Comparison of ENCODE assay signal across 8 cellular contexts in genomic region chr9:133458643-133459312, GRCh38. TPM values are rescaled to one million over a fixed set of nuclear protein-coding genes. Genes with fewer than 3 reads are reported as not detected.
A peak's percentile ranks its signal among the peaks of the same experiment; 100 is the strongest.
DNase-seq lines count a peak whose midpoint lies in the region; ATAC-seq and TF ChIP-seq lines count a peak whose summit lies in the region.

No MANE protein-coding gene starts in this region.

- H3K27ac ChIP-seq in thoracic aorta = peak overlapping the region; percentile 94 to 95

- no peak for ATAC-seq in T-cell (replicated peaks in 1 of 4)
- no peak for ATAC-seq in thoracic aorta (ENCODE audit: insufficient number of reproducible peaks, low FRiP score, low read depth)

- TF ChIP-seq CTCF in thoracic aorta (IDR thresholded peaks at IDR 0.05) = no peak

- peak overlapping the region; percentile 24 for H3K4me3 ChIP-seq in iPS-11a (ENCODE audit: low read depth, low read length)
- H3K4me3 ChIP-seq in thoracic aorta = peak overlapping the region; percentile 96

- peaks cover 2% of the 10 kb centered on the region for H3K4me1 Mint-ChIP-seq in activated CD4-positive, alpha-beta T cell treated with anti-CD3 and anti-CD28 coated beads, Interleukin-2, amount 10 ng/mL, durations not matched to agents 7 days and 5 days
- H3K4me1 Mint-ChIP-seq in T-cell = peaks cover 10 to 14% (median 11%) of the 10 kb centered on the region in 3 donors

- no peak for DNase-seq in activated CD4-positive, alpha-beta T cell treated with anti-CD3 and anti-CD28 coated beads, Interleukin-2, amount 10 ng/mL, durations not matched to agents 7 days and 5 days
- DNase-seq in activated CD4-positive, alpha-beta T cell treated with anti-CD3 and anti-CD28 coated beads, Interleukin-2, amount 50 U/mL, for 1 hour = no peak
- no peak for DNase-seq in T-cell
- no peak for DNase-seq in thoracic aorta (ENCODE audit: low spot score)
- no peak for DNase-seq in NCI-H1092 (lab: John Stamatoyannopoulos, UW)
- no peak for DNase-seq in activated CD4-positive, CD25-positive, alpha-beta regulatory T cell (lab: John Stamatoyannopoulos, UW)
- DNase-seq in midbrain (lab: John Stamatoyannopoulos, UW) = no peak

- H3K27me3 ChIP-seq in thoracic aorta (replicated peaks; ENCODE audit: insufficient read depth) = no peaks in the 10 kb centered on the region

- peaks cover 6% of the 10 kb centered on the region for H3K27me3 Mint-ChIP-seq in activated CD4-positive, alpha-beta T cell treated with anti-CD3 and anti-CD28 coated beads, Interleukin-2, amount 10 ng/mL, durations not matched to agents 7 days and 5 days
- peaks cover 0 to 2% of the 10 kb centered on the region in 2 donors for H3K27me3 Mint-ChIP-seq in T-cell

- H3K9me3 ChIP-seq in thoracic aorta = no peaks in the 10 kb centered on the region

- H3K36me3 ChIP-seq in thoracic aorta = no peaks in the 10 kb centered on the region

- H3K4me1 ChIP-seq in thoracic aorta (ENCODE audit: control insufficient read depth in 1 of 2, low read depth in 2 of 2) = peaks cover 0 to 16% of the 10 kb centered on the region in 2 donors

- no peaks in the 10 kb centered on the region for H3K9me3 Mint-ChIP-seq in activated CD4-positive, alpha-beta T cell treated with anti-CD3 and anti-CD28 coated beads, Interleukin-2, amount 10 ng/mL, durations not matched to agents 7 days and 5 days
- no peaks in the 10 kb centered on the region for H3K9me3 Mint-ChIP-seq in T-cell

- H3K27ac Mint-ChIP-seq in activated CD4-positive, alpha-beta T cell treated with anti-CD3 and anti-CD28 coated beads, Interleukin-2, amount 10 ng/mL, durations not matched to agents 7 days and 5 days = no peak overlapping the region
- no peak overlapping the region for H3K27ac Mint-ChIP-seq in T-cell

- H3K36me3 Mint-ChIP-seq in activated CD4-positive, alpha-beta T cell treated with anti-CD3 and anti-CD28 coated beads, Interleukin-2, amount 10 ng/mL, durations not matched to agents 7 days and 5 days (ENCODE audit: low read depth) = no peaks in the 10 kb centered on the region
- H3K36me3 Mint-ChIP-seq in T-cell = no peaks in the 10 kb centered on the region

- CTCF ChIA-PET in activated CD4-positive, alpha-beta T cell treated with anti-CD3 and anti-CD28 coated beads, Interleukin-2, amount 10 ng/mL, durations not matched to agents 7 days and 5 days (lab: Charles Lee) = interaction anchor here (0.9 to 1.2 kb wide), 2 partner anchors 19 to 37 kb away, joined by 3 read pairs; no protein-coding TSS in a partner anchor
- CTCF ChIA-PET in T-cell (lab: Charles Lee) = interaction anchor here (0.6 to 1.0 kb wide), 4 partner anchors 20 to 437 kb away, joined by 3 to 7 read pairs (median 4); partner anchors contain the start of gene SLC2A6 (in 1 of the 2)

- POLR2A ChIA-PET in activated CD4-positive, alpha-beta T cell treated with anti-CD3 and anti-CD28 coated beads, Interleukin-2, amount 10 ng/mL, durations not matched to agents 7 days and 5 days (lab: Charles Lee) = interaction anchor here (0.6 kb wide), 1 partner anchor 1239 kb away, joined by 3 read pairs; no protein-coding TSS in a partner anchor
- POLR2A ChIA-PET in T-cell (lab: Charles Lee) = interaction anchor here (0.6 to 1.0 kb wide), 3 partner anchors 45 to 111 kb away, joined by 3 to 7 read pairs (median 7); partner anchors contain the start of genes MED22 (in 1 of the 2) and RPL7A (in 1 of the 2)

- H3K4me3 Mint-ChIP-seq in activated CD4-positive, alpha-beta T cell treated with anti-CD3 and anti-CD28 coated beads, Interleukin-2, amount 10 ng/mL, durations not matched to agents 7 days and 5 days = peak overlapping the region; percentile 80
- peak overlapping the region; percentile 82 to 95 (median 84) for H3K4me3 Mint-ChIP-seq in T-cell

RNA-seq across cellular contexts. Expression of gene CACFD1, which starts 1.0 kb away (rescaled TPM):
- total RNA-seq in activated CD4-positive, alpha-beta T cell treated with anti-CD3 and anti-CD28 coated beads, Interleukin-2, amount 10 ng/mL, durations not matched to agents 7 days and 5 days = 1 to 10 TPM in 1 of 2 experiments, under 1 TPM in 1; 0.75 to 1.3 TPM
- 1 to 10 TPM; 2.6 to 5.2 (median 3.7) TPM for total RNA-seq in T-cell
- total RNA-seq in thoracic aorta = 10 to 100 TPM; 15.8 to 19.5 TPM

RNA-seq across cellular contexts. Expression of gene SLC2A6, which starts 20.1 kb away (rescaled TPM):
- 1 to 10 TPM; 1.6 to 2.0 TPM for total RNA-seq in activated CD4-positive, alpha-beta T cell treated with anti-CD3 and anti-CD28 coated beads, Interleukin-2, amount 10 ng/mL, durations not matched to agents 7 days and 5 days
- total RNA-seq in T-cell (1 to 10 TPM; 3.6 to 6.1 (median 4.9) TPM), thoracic aorta (1 to 10 TPM; 4.6 to 8.8 TPM)

RNA-seq across cellular contexts. Expression of gene ADAMTS13, which starts 36.6 kb away (rescaled TPM):
- 1 to 10 TPM; 2.3 to 3.0 TPM for total RNA-seq in activated CD4-positive, alpha-beta T cell treated with anti-CD3 and anti-CD28 coated beads, Interleukin-2, amount 10 ng/mL, durations not matched to agents 7 days and 5 days
- total RNA-seq in T-cell (1 to 10 TPM; 1.3 to 3.3 (median 2.4) TPM), thoracic aorta (1 to 10 TPM; 1.3 to 6.0 TPM)

RNA-seq across cellular contexts. Expression of gene REXO4, which starts 41.0 kb away (rescaled TPM):
- total RNA-seq in activated CD4-positive, alpha-beta T cell treated with anti-CD3 and anti-CD28 coated beads, Interleukin-2, amount 10 ng/mL, durations not matched to agents 7 days and 5 days = 10 to 100 TPM; 21.2 to 24.1 TPM
- total RNA-seq in T-cell = 10 to 100 TPM; 23.6 to 44.5 (median 34.9) TPM
- 10 to 100 TPM in 1 of 2 donors, 1 to 10 TPM in 1; 7.7 to 18.6 TPM for total RNA-seq in thoracic aorta
